31 cellular contexts compared by ENCODE assay signal in the genomic region with DNA sequence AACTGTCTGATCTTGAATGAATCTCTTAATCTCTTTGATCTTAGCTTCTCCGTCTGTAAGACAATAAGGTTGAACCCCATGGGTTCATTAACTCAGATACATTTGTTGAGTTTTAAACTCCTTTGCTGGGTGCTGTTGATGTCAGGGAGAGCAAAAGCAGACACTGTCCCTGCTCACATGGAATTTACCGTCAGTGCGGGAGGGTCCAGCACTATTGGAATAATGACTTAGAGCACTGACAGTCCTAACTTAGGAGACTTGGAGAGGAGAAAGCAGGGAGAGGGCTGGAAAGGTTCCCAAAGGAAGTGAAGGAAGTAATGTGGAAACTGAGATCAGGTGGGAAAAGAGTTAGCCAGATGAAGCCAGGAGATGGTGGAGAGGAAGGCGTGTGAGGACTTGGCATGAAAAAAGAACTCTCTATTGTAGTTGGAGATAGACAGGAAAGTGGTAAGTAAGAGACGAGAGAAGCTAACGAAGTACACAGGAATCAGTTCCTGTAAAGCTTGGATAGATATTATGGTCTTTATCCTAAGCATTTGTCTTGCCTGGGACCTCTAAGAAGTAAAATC.
"Had no signal": no experiment of that assay in that cellular context is flagged by ENCODE, and none has a peak within 500 bp of the region (broad histone marks: within the 10 kb centered on the region; RNA-seq: fewer than 3 reads in every experiment).

No MANE protein-coding gene starts in this region.

- H3K27me3 ChIP-seq: adrenal gland, MG63, SJSA1 had no signal

- DNase-seq: activated CD4-positive, alpha-beta T cell treated with anti-CD3 and anti-CD28 coated beads for 48 hours; activated CD4-positive, alpha-beta T cell treated with anti-CD3 and anti-CD28 coated beads, Interleukin-2, amount 50 U/mL, for 4 hours; activated CD4-positive, CD25-positive, alpha-beta regulatory T cell treated with anti-CD3 and anti-CD28 coated beads, Interleukin-2, amount 50 U/mL, for 72 hours; activated CD8-positive, alpha-beta memory T cell treated with anti-CD3 and anti-CD28 coated beads, Interleukin-2, amount 50 U/mL, for 48 hours; activated CD8-positive, alpha-beta T cell treated with anti-CD3 and anti-CD28 coated beads, Interleukin-2, amount 10 ng/mL, durations not matched to agents 7 days and 5 days; activated naive CD4-positive, alpha-beta T cell treated with anti-CD3 and anti-CD28 coated beads, Interleukin-2, amount 50 U/mL, for 16 hours; activated naive CD8-positive, alpha-beta T cell treated with anti-CD3 and anti-CD28 coated beads, Interleukin-2, amount 10 ng/mL, durations not matched to agents 7 days and 5 days; activated T-cell treated with anti-CD3 and anti-CD28 coated beads, Interleukin-2, amount 50 U/mL, for 1 hour; adrenal gland; anterior cingulate cortex; MG63; MV-4-11; NCI-H1092 treated with DMSO at 0.1 percent for 48 hours; NCI-H1417 treated with DMSO at 0.1 percent for 48 hours; NCI-H1694; NCI-H2029; NCI-H2107; NCI-H2171 treated with DMSO at 0.1 percent for 48 hours; NCI-H345; NCI-H510A; NCI-H526 treated with DMSO at 0.1 percent for 48 hours; NCI-H82; NK-92 treated with Interleukin-12 subunit alpha and Interleukin-12 subunit beta, amount 100 ng/mL, for 24 hours; OCI-M1; Right ventricle myocardium superior; RPMI8226 had no signal

- H3K9ac ChIP-seq: KMS-11 had no signal

- H3K27ac Mint-ChIP-seq: activated CD8-positive, alpha-beta T cell treated with anti-CD3 and anti-CD28 coated beads, Interleukin-2, amount 10 ng/mL, durations not matched to agents 7 days and 5 days; activated naive CD8-positive, alpha-beta T cell treated with anti-CD3 and anti-CD28 coated beads, Interleukin-2, amount 10 ng/mL, durations not matched to agents 7 days and 5 days; T-helper 1 cell treated with Interleukin-12 subunit alpha and Interleukin-12 subunit beta and Interleukin-4 antibody, amounts not matched to agents 30 μg/mL and 1 μg/mL, for 36 hours; WTC11 had no signal

- ATAC-seq: activated CD8-positive, alpha-beta T cell treated with anti-CD3 and anti-CD28 coated beads, Interleukin-2, amount 10 ng/mL, durations not matched to agents 7 days and 5 days; Panc1; WTC11 had no signal

- H3K9me3 ChIP-seq: adrenal gland, SJSA1 had no signal

- H3K4me1 Mint-ChIP-seq: activated naive CD8-positive, alpha-beta T cell treated with anti-CD3 and anti-CD28 coated beads, Interleukin-2, amount 10 ng/mL, durations not matched to agents 7 days and 5 days had no signal

- H3K4me2 ChIP-seq: KMS-11 had no signal

- H3K36me3 Mint-ChIP-seq: activated naive CD8-positive, alpha-beta T cell treated with anti-CD3 and anti-CD28 coated beads, Interleukin-2, amount 10 ng/mL, durations not matched to agents 7 days and 5 days; WTC11 had no signal

- H3K4me3 Mint-ChIP-seq: activated CD8-positive, alpha-beta T cell treated with anti-CD3 and anti-CD28 coated beads, Interleukin-2, amount 10 ng/mL, durations not matched to agents 7 days and 5 days; activated naive CD8-positive, alpha-beta T cell treated with anti-CD3 and anti-CD28 coated beads, Interleukin-2, amount 10 ng/mL, durations not matched to agents 7 days and 5 days; T-helper 1 cell treated with Interleukin-12 subunit alpha and Interleukin-12 subunit beta and Interleukin-4 antibody, amounts not matched to agents 30 μg/mL and 1 μg/mL, for 36 hours; WTC11 had no signal

- H3K4me3 ChIP-seq: adrenal gland, MG63, SJSA1 had no signal

- H3K36me3 ChIP-seq: adrenal gland, MG63, SJSA1 had no signal

- H3K27ac ChIP-seq: adrenal gland, KMS-11, SJSA1 had no signal

- H3K9me3 Mint-ChIP-seq: activated naive CD8-positive, alpha-beta T cell treated with anti-CD3 and anti-CD28 coated beads, Interleukin-2, amount 10 ng/mL, durations not matched to agents 7 days and 5 days; T-helper 1 cell treated with Interleukin-12 subunit alpha and Interleukin-12 subunit beta and Interleukin-4 antibody, amounts not matched to agents 30 μg/mL and 1 μg/mL, for 36 hours; WTC11 had no signal
